ENCODE assay signal across 9 cellular contexts in genomic region chr1:26994772-26995625, GRCh38. TPM values are rescaled to one million over a fixed set of nuclear protein-coding genes. Genes with fewer than 3 reads are reported as not detected.
DNase-seq lines count a peak whose midpoint lies in the region; ATAC-seq, FAIRE-seq and TF ChIP-seq lines count a peak whose summit lies in the region.
"Had no signal": no experiment of that assay in that cellular context is flagged by ENCODE, and none has a peak within 500 bp of the region (broad histone marks: within the 10 kb centered on the region; RNA-seq: fewer than 3 reads in every experiment).

No MANE protein-coding gene starts in this region.

- ATAC-seq in HG02678 (IDR thresholded peaks at IDR 0.05; ENCODE audit: unreplicated experiment) (no peak), HG03520 (IDR thresholded peaks at IDR 0.05; ENCODE audit: unreplicated experiment) (no peak)

- peaks cover 44% of the 10 kb centered on the region for H3K4me1 ChIP-seq in NT2/D1 (ENCODE audit: insufficient read depth, insufficient read length)
- H3K4me1 ChIP-seq in esophagus (ENCODE audit: control insufficient read depth in 2 of 2, insufficient read depth in 2 of 2, low read length in 1 of 2) = peaks cover 6 to 13% of the 10 kb centered on the region in 2 donors
- H3K4me1 ChIP-seq in prostate gland (replicated peaks) = no peaks in the 10 kb centered on the region

- H3K9ac ChIP-seq in NT2/D1 (ENCODE audit: insufficient read length, low read depth) = peak overlapping the region; percentile 96
- H3K9ac ChIP-seq: KMS-11 had no signal

- H3K36me3 ChIP-seq in NT2/D1 (ENCODE audit: insufficient read depth, insufficient read length, low read length) (peaks cover 30% of the 10 kb centered on the region), esophagus (ENCODE audit: control insufficient read depth in 2 of 2, insufficient read depth in 2 of 2, low read length in 1 of 2) (peaks cover 0 to 1% of the 10 kb centered on the region in 2 donors), prostate gland (no peaks in the 10 kb centered on the region)

- DNase-seq in GM10266 (ENCODE audit: extremely low spot score) (peak; percentile 29), NT2/D1 (ENCODE audit: low read depth, low spot score) (no peak), prostate gland (ENCODE audit: low spot score) (no peak), GOT3 (lab: John Stamatoyannopoulos, UW) (no peak), D721Med (ENCODE audit: insufficient read length, low spot score) (no peak)

- H3K4me3 ChIP-seq in NT2/D1 (ENCODE audit: insufficient read length, low read depth) (peak overlapping the region; percentile 93), esophagus (ENCODE audit: low read depth in 1 of 2, low read length in 2 of 2) (peak overlapping the region; percentile 75 to 86), prostate gland (peak overlapping the region; percentile 57 to 72)

- H3K9me3 ChIP-seq in NT2/D1 (ENCODE audit: insufficient read depth, low read length) (no peaks in the 10 kb centered on the region), esophagus (ENCODE audit: control insufficient read depth in 2 of 2, insufficient read depth in 1 of 2, low read depth in 1 of 2, low read length in 1 of 2) (no peaks in the 10 kb centered on the region), prostate gland (no peaks in the 10 kb centered on the region)

- FAIRE-seq in D721Med (lab: Jason Lieb, UNC) = no peak

- 29 to 36% methylated on average over 17 of the region's 17 CpGs for WGBS in esophagus, 2 donors
- 38% methylated on average over 17 of the region's 17 CpGs for WGBS in prostate gland

- no peak for TF ChIP-seq POLR2A in prostate gland (IDR thresholded peaks at IDR 0.05)

- no peaks in the 10 kb centered on the region for H3K27me3 ChIP-seq in NT2/D1 (ENCODE audit: insufficient read depth, insufficient read length)
- H3K27me3 ChIP-seq in esophagus (ENCODE audit: control insufficient read depth in 1 of 2, insufficient read depth in 2 of 2, low read length in 2 of 2) = no peaks in the 10 kb centered on the region
- H3K27me3 ChIP-seq in prostate gland (replicated peaks; ENCODE audit: insufficient read depth) = no peaks in the 10 kb centered on the region

- H3K27ac ChIP-seq in esophagus (ENCODE audit: low read depth in 2 of 2, low read length in 1 of 2) (peak overlapping the region; percentile 71 to 80), prostate gland (peak overlapping the region; percentile 51 to 56)
- H3K27ac ChIP-seq: KMS-11 had no signal

- TF ChIP-seq CTCF in GM10266 (IDR thresholded peaks at IDR 0.05; ENCODE audit: control insufficient read depth, insufficient read depth, low read depth, missing control alignments) (no peak), prostate gland (IDR thresholded peaks at IDR 0.05) (no peak), D721Med (IDR thresholded peaks at IDR 0.05; ENCODE audit: insufficient read depth, missing control alignments) (no peak)

- intact Hi-C loops in prostate gland (cut with DNase I) = no loop called here

RNA-seq across cellular contexts. Expression of gene TRNP1, which starts 1.5 kb away (rescaled TPM):
- polyA plus RNA-seq in esophagus = 100 to 1,000 TPM in 1 of 2 donors, 10 to 100 TPM in 1; 84.9 to 158 TPM
- total RNA-seq in prostate gland = 10 to 100 TPM; 21.1 to 30.6 TPM

RNA-seq across cellular contexts. Expression of gene TENT5B, which starts 17.7 kb away (rescaled TPM):
- 10 to 100 TPM; 79.2 to 84.3 TPM for polyA plus RNA-seq in esophagus
- total RNA-seq in prostate gland = 10 to 100 TPM; 19.1 to 19.9 TPM

RNA-seq across cellular contexts. Expression of gene KDF1, which starts 34.7 kb away (rescaled TPM):
- 10 to 100 TPM; 12.7 to 17.5 TPM for polyA plus RNA-seq in esophagus
- 10 to 100 TPM; 14.0 to 42.8 TPM for total RNA-seq in prostate gland
